Comparison of ENCODE assay signal across 19 cellular contexts in genomic region chr15:85463273-85463937, GRCh38.
DNase-seq lines count a peak whose midpoint lies in the region; ATAC-seq, FAIRE-seq and TF ChIP-seq lines count a peak whose summit lies in the region.
"Had no signal": no experiment of that assay in that cellular context is flagged by ENCODE, and none has a peak within 500 bp of the region (broad histone marks: within the 10 kb centered on the region; RNA-seq: fewer than 3 reads in every experiment).

No MANE protein-coding gene starts in this region.

- no peak overlapping the region for H2AFZ ChIP-seq in mammary epithelial cell (ENCODE audit: low read depth, low read length)

- no peaks in the 10 kb centered on the region for H3K9me3 Mint-ChIP-seq in activated B cell treated with CpG ODN at 0.5 μM for 24 hours
- H3K9me3 Mint-ChIP-seq in stimulated activated naive CD8-positive, alpha-beta T cell treated with anti-CD3 and anti-CD28 coated beads, Interleukin-15, amount 100 ng/mL, for 72 hours = no peaks in the 10 kb centered on the region
- no peaks in the 10 kb centered on the region for H3K9me3 Mint-ChIP-seq in activated T-helper 2 cell treated with anti-CD3 and anti-CD28 coated beads, Interferon-gamma antibody, Interleukin-2, Interleukin-4, amounts not matched to agents 10 μg/mL and 5 μg/mL and 100 μg/mL, durations not matched to agents 14 hours and 24 hours and 36 hours
- H3K9me3 Mint-ChIP-seq: activated T-helper 1 cell treated with anti-CD3 and anti-CD28 coated beads, Interleukin-12 subunit alpha, Interleukin-12 subunit beta, Interleukin-2, Interleukin-4 antibody, amounts not matched to agents 30 ng/mL and 10 ng/mL and 1 ng/mL, durations not matched to agents 14 hours and 24 hours and 36 hours; T-helper 1 cell treated with Interleukin-12 subunit alpha and Interleukin-12 subunit beta and Interleukin-4 antibody, amounts not matched to agents 30 μg/mL and 1 μg/mL, for 36 hours had no signal

- DNase-seq in mammary epithelial cell (no peak), breast epithelium (ENCODE audit: low spot score in 2 of 2) (no peak), activated B cell treated with CpG ODN at 0.5 μM for 24 hours (no peak), HTR-8/SVneo (ENCODE audit: insufficient read length, low spot score) (no peak)
- no peak for DNase-seq in stimulated activated naive CD8-positive, alpha-beta T cell treated with anti-CD3 and anti-CD28 coated beads, Interleukin-15, amount 100 ng/mL, for 72 hours
- DNase-seq in activated T-helper 2 cell treated with anti-CD3 and anti-CD28 coated beads, Interferon-gamma antibody, Interleukin-2, Interleukin-4, amounts not matched to agents 10 μg/mL and 5 μg/mL and 100 μg/mL, durations not matched to agents 14 hours and 24 hours and 36 hours (ENCODE audit: low spot score) = no peak
- DNase-seq: activated CD4-positive, alpha-beta T cell treated with anti-CD3 and anti-CD28 coated beads for 48 hours; NCI-H1092; NCI-H226; occipital lobe; PC-3; spleen had no signal

- H3K4me1 ChIP-seq in mammary epithelial cell (ENCODE audit: insufficient read depth, low read length) (peaks cover 13% of the 10 kb centered on the region), breast epithelium (no peaks in the 10 kb centered on the region), iPS-18a (ENCODE audit: control insufficient read depth, low read depth, low read length) (peaks cover 29% of the 10 kb centered on the region)

- ATAC-seq in activated B cell treated with CpG ODN at 0.5 μM for 24 hours (ENCODE audit: low read depth) (no peak), GM18502 (IDR thresholded peaks at IDR 0.05; ENCODE audit: poor library complexity, unreplicated experiment) (no peak)
- ATAC-seq in stimulated activated naive CD8-positive, alpha-beta T cell treated with anti-CD3 and anti-CD28 coated beads, Interleukin-15, amount 100 ng/mL, for 72 hours = peak; percentile 60
- ATAC-seq: PC-3 had no signal

- H3K9ac ChIP-seq in mammary epithelial cell (ENCODE audit: insufficient read depth, low read length) (no peak overlapping the region), iPS-18a (ENCODE audit: low read length) (no peak overlapping the region)

- no peaks in the 10 kb centered on the region for H3K27me3 ChIP-seq in mammary epithelial cell (ENCODE audit: insufficient read depth, low read length)
- H3K27me3 ChIP-seq in breast epithelium = no peaks in the 10 kb centered on the region
- no peaks in the 10 kb centered on the region for H3K27me3 ChIP-seq in iPS-18a (ENCODE audit: control insufficient read depth, insufficient read depth, low read length)
- H3K27me3 ChIP-seq: spleen, tibial nerve had no signal

- CTCF ChIA-PET in mammary epithelial cell (lab: Charles Lee; ENCODE audit: low non-redundant PET) (no interaction called here), activated B cell treated with CpG ODN at 0.5 μM for 24 hours (lab: Charles Lee) (interaction anchor here (1.0 kb wide), 1 partner anchor 167 kb away, joined by 4 read pairs; no protein-coding TSS in a partner anchor)

- no peak for TF ChIP-seq CTCF in mammary epithelial cell (conservative IDR thresholded peaks at IDR 0.05 in 1 of 2, IDR thresholded peaks at IDR 0.05 in 1 of 2; ENCODE audit: extremely low read depth in 1 of 2, insufficient read depth in 1 of 2, low read depth in 1 of 2, low read length in 2 of 2)
- no peak for TF ChIP-seq CTCF in breast epithelium (IDR thresholded peaks at IDR 0.05)
- no peak for TF ChIP-seq CTCF in activated B cell treated with CpG ODN at 0.5 μM for 24 hours (IDR thresholded peaks at IDR 0.05)

- H3K4me3 Mint-ChIP-seq in activated B cell treated with CpG ODN at 0.5 μM for 24 hours = peak overlapping the region; percentile 12
- H3K4me3 Mint-ChIP-seq in stimulated activated naive CD8-positive, alpha-beta T cell treated with anti-CD3 and anti-CD28 coated beads, Interleukin-15, amount 100 ng/mL, for 72 hours = peak overlapping the region; percentile 32 to 47
- no peak overlapping the region for H3K4me3 Mint-ChIP-seq in activated T-helper 2 cell treated with anti-CD3 and anti-CD28 coated beads, Interferon-gamma antibody, Interleukin-2, Interleukin-4, amounts not matched to agents 10 μg/mL and 5 μg/mL and 100 μg/mL, durations not matched to agents 14 hours and 24 hours and 36 hours (ENCODE audit: low read depth)
- H3K4me3 Mint-ChIP-seq: activated T-helper 1 cell treated with anti-CD3 and anti-CD28 coated beads, Interleukin-12 subunit alpha, Interleukin-12 subunit beta, Interleukin-2, Interleukin-4 antibody, amounts not matched to agents 30 ng/mL and 10 ng/mL and 1 ng/mL, durations not matched to agents 14 hours and 24 hours and 36 hours; T-helper 1 cell treated with Interleukin-12 subunit alpha and Interleukin-12 subunit beta and Interleukin-4 antibody, amounts not matched to agents 30 μg/mL and 1 μg/mL, for 36 hours had no signal

- dilution Hi-C loops in mammary epithelial cell (cut with HindIII; ENCODE audit: low sequenced_read_pairs) = no loop called here

- no peak overlapping the region for H3K27ac ChIP-seq in mammary epithelial cell (ENCODE audit: insufficient read depth, low read depth, low read length)
- no peak overlapping the region for H3K27ac ChIP-seq in breast epithelium
- H3K27ac ChIP-seq in iPS-18a (ENCODE audit: low read length) = no peak overlapping the region
- H3K27ac ChIP-seq: spleen had no signal

- H3K4me2 ChIP-seq in mammary epithelial cell (ENCODE audit: insufficient read depth, low read depth, low read length) = peak overlapping the region; percentile 2

- no peaks in the 10 kb centered on the region for H3K27me3 Mint-ChIP-seq in activated B cell treated with CpG ODN at 0.5 μM for 24 hours
- no peaks in the 10 kb centered on the region for H3K27me3 Mint-ChIP-seq in stimulated activated naive CD8-positive, alpha-beta T cell treated with anti-CD3 and anti-CD28 coated beads, Interleukin-15, amount 100 ng/mL, for 72 hours
- H3K27me3 Mint-ChIP-seq in activated T-helper 2 cell treated with anti-CD3 and anti-CD28 coated beads, Interferon-gamma antibody, Interleukin-2, Interleukin-4, amounts not matched to agents 10 μg/mL and 5 μg/mL and 100 μg/mL, durations not matched to agents 14 hours and 24 hours and 36 hours (ENCODE audit: low read depth) = no peaks in the 10 kb centered on the region

- POLR2A ChIA-PET in activated B cell treated with CpG ODN at 0.5 μM for 24 hours (lab: Charles Lee) = interaction anchor here (1.0 kb wide), 1 partner anchor 13 kb away, joined by 3 read pairs; no protein-coding TSS in a partner anchor

- no peaks in the 10 kb centered on the region for H3K9me3 ChIP-seq in mammary epithelial cell (replicated peaks; ENCODE audit: insufficient read depth, low read length)
- no peaks in the 10 kb centered on the region for H3K9me3 ChIP-seq in breast epithelium
- no peaks in the 10 kb centered on the region for H3K9me3 ChIP-seq in iPS-18a (ENCODE audit: control insufficient read depth, low read depth, low read length)
- H3K9me3 ChIP-seq: spleen, tibial nerve had no signal

- peaks cover 73% of the 10 kb centered on the region for H3K4me1 Mint-ChIP-seq in activated B cell treated with CpG ODN at 0.5 μM for 24 hours
- H3K4me1 Mint-ChIP-seq in stimulated activated naive CD8-positive, alpha-beta T cell treated with anti-CD3 and anti-CD28 coated beads, Interleukin-15, amount 100 ng/mL, for 72 hours = peaks cover 69% of the 10 kb centered on the region
- H3K4me1 Mint-ChIP-seq in activated T-helper 2 cell treated with anti-CD3 and anti-CD28 coated beads, Interferon-gamma antibody, Interleukin-2, Interleukin-4, amounts not matched to agents 10 μg/mL and 5 μg/mL and 100 μg/mL, durations not matched to agents 14 hours and 24 hours and 36 hours (ENCODE audit: low read depth) = peaks cover 20% of the 10 kb centered on the region

- FAIRE-seq in HTR-8/SVneo (lab: Jason Lieb, UNC) = no peak
- FAIRE-seq: bronchial epithelial cell, endometrium had no signal

- H3K36me3 Mint-ChIP-seq in activated B cell treated with CpG ODN at 0.5 μM for 24 hours (ENCODE audit: low read depth) = peaks cover 10% of the 10 kb centered on the region
- no peaks in the 10 kb centered on the region for H3K36me3 Mint-ChIP-seq in activated T-helper 2 cell treated with anti-CD3 and anti-CD28 coated beads, Interferon-gamma antibody, Interleukin-2, Interleukin-4, amounts not matched to agents 10 μg/mL and 5 μg/mL and 100 μg/mL, durations not matched to agents 14 hours and 24 hours and 36 hours (ENCODE audit: low read depth)

- 90% methylated on average over 4 of the region's 4 CpGs for WGBS in mammary epithelial cell (ENCODE audit: low coverage, missing lambda C conversion rate)

- no TSS peak for BruUV-seq in mammary epithelial cell (replicated peaks; lab: Mats Ljungman, UMichigan)

- in situ Hi-C loops in mammary epithelial cell (cut with MboI; ENCODE audit: low sequenced_read_pairs in 2 of 2) = no loop called here

- H3K36me3 ChIP-seq in mammary epithelial cell (ENCODE audit: insufficient read depth, low read length) (no peaks in the 10 kb centered on the region), breast epithelium (no peaks in the 10 kb centered on the region), iPS-18a (ENCODE audit: control insufficient read depth, low read depth, low read length) (no peaks in the 10 kb centered on the region)
- H3K36me3 ChIP-seq: spleen, tibial nerve had no signal

- no peak for TF ChIP-seq POLR2A in breast epithelium (IDR thresholded peaks at IDR 0.05)

- H3K4me3 ChIP-seq in mammary epithelial cell (replicated peaks in 1 of 3; ENCODE audit: insufficient read depth in 1 of 3, low read depth in 2 of 3, low read length in 3 of 3) (no peak overlapping the region), breast epithelium (no peak overlapping the region), iPS-18a (ENCODE audit: low read length) (peak overlapping the region; percentile 28)
- H3K4me3 ChIP-seq: spleen, tibial nerve had no signal

- no peaks in the 10 kb centered on the region for H4K20me1 ChIP-seq in mammary epithelial cell (ENCODE audit: insufficient read depth, low read length)

- peak overlapping the region; percentile 51 for H3K27ac Mint-ChIP-seq in activated B cell treated with CpG ODN at 0.5 μM for 24 hours
- peak overlapping the region; percentile 58 to 59 for H3K27ac Mint-ChIP-seq in stimulated activated naive CD8-positive, alpha-beta T cell treated with anti-CD3 and anti-CD28 coated beads, Interleukin-15, amount 100 ng/mL, for 72 hours
- no peak overlapping the region for H3K27ac Mint-ChIP-seq in activated T-helper 2 cell treated with anti-CD3 and anti-CD28 coated beads, Interferon-gamma antibody, Interleukin-2, Interleukin-4, amounts not matched to agents 10 μg/mL and 5 μg/mL and 100 μg/mL, durations not matched to agents 14 hours and 24 hours and 36 hours
- H3K27ac Mint-ChIP-seq: activated T-helper 1 cell treated with anti-CD3 and anti-CD28 coated beads, Interleukin-12 subunit alpha, Interleukin-12 subunit beta, Interleukin-2, Interleukin-4 antibody, amounts not matched to agents 30 ng/mL and 10 ng/mL and 1 ng/mL, durations not matched to agents 14 hours and 24 hours and 36 hours; T-helper 1 cell treated with Interleukin-12 subunit alpha and Interleukin-12 subunit beta and Interleukin-4 antibody, amounts not matched to agents 30 μg/mL and 1 μg/mL, for 36 hours had no signal

- peaks cover 70% of the 10 kb centered on the region for H3K79me2 ChIP-seq in mammary epithelial cell (ENCODE audit: insufficient read depth, low read length)

- intact Hi-C loops in mammary epithelial cell (cut with micrococcal nuclease) = no loop called here
- intact Hi-C loops in breast epithelium (cut with DNase I; ENCODE audit: low total_unique reads) = no loop called here
- intact Hi-C loops in activated B cell treated with CpG ODN at 0.5 μM for 24 hours (cut with micrococcal nuclease) = loop anchor here (1.0 kb wide), 1 partner anchor 10 kb away; no protein-coding TSS in a partner anchor
- intact Hi-C loops in activated T-helper 2 cell treated with anti-CD3 and anti-CD28 coated beads, Interferon-gamma antibody, Interleukin-2, Interleukin-4, amounts not matched to agents 10 μg/mL and 5 μg/mL and 100 μg/mL, durations not matched to agents 14 hours and 24 hours and 36 hours (cut with micrococcal nuclease) = no loop called here
